ENCODE assay signal across 20 cellular contexts in the genomic region with DNA sequence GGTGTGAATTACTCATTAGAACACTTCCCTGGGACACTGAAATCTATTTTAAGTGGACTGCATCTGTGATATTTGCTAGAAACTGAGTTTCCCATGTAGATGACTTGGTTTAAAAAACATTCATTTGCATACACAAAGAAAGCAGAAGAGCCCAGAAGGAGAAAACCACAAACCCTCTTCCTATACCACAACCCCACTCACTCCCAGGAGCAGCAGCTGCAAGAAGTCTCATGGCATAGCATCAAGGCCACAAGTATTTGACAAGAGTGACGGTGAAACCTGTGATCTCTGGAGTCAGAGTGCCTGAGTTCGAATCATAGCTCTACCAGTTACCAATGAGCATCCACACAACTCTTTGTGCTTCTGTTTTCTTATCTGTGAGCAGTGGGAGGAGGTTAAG. TPM values are rescaled to one million over a fixed set of nuclear protein-coding genes. Genes with fewer than 3 reads are reported as not detected.
DNase-seq lines count a peak whose midpoint lies in the region; ATAC-seq, FAIRE-seq and TF ChIP-seq lines count a peak whose summit lies in the region.
"Had no signal": no experiment of that assay in that cellular context is flagged by ENCODE, and none has a peak within 500 bp of the region (broad histone marks: within the 10 kb centered on the region; RNA-seq: fewer than 3 reads in every experiment).

No MANE protein-coding gene starts in this region.

- H3K4me3 ChIP-seq in AG10803 (ENCODE audit: low read length) = no peak overlapping the region
- H3K4me3 ChIP-seq in bronchial epithelial cell (ENCODE audit: low read depth, low read length) = no peak overlapping the region
- H3K4me3 ChIP-seq in Caco-2 (ENCODE audit: low read depth, low read length) = no peak overlapping the region
- H3K4me3 ChIP-seq: tibial nerve had no signal

- POLR2A ChIA-PET in Caco-2 (lab: Charles Lee) = no interaction called here

- CTCF ChIA-PET in Caco-2 (lab: Charles Lee) = no interaction called here

- H3K4me3 Mint-ChIP-seq in stimulated activated effector memory CD8-positive, alpha-beta T cell treated with anti-CD3 and anti-CD28 coated beads, Interleukin-12 subunit alpha, Interleukin-12 subunit beta, amount 100 ng/mL, for 72 hours = no peak overlapping the region
- no peak overlapping the region for H3K4me3 Mint-ChIP-seq in Caco-2 (ENCODE audit: unreplicated experiment)
- H3K4me3 Mint-ChIP-seq: CD8-positive, alpha-beta T cell; stimulated activated naive B cell treated with anti-CD40 and anti-IgM and Interleukin-4, amounts not matched to agents 10 μg/mL and 1 μg/mL and 100 μg/mL, for 72 hours had no signal

- no peaks in the 10 kb centered on the region for H3K36me3 ChIP-seq in bronchial epithelial cell (ENCODE audit: control insufficient read depth, insufficient read depth, low read length)
- no peaks in the 10 kb centered on the region for H3K36me3 ChIP-seq in Caco-2 (ENCODE audit: control insufficient read depth, insufficient read depth, low read length)
- H3K36me3 ChIP-seq: tibial nerve had no signal

- peaks cover 35% of the 10 kb centered on the region for H3K27me3 Mint-ChIP-seq in Caco-2 (ENCODE audit: insufficient read depth, unreplicated experiment)

- intact Hi-C loops in Caco-2 (cut with micrococcal nuclease; ENCODE audit: unreplicated experiment) = no loop called here

- BruUV-seq in Caco-2 (replicated peaks; lab: Mats Ljungman, UMichigan) = no TSS peak

- peak; percentile 18 for FAIRE-seq in bronchial epithelial cell (lab: Jason Lieb, UNC)
- FAIRE-seq: A204.1, endometrium had no signal

- no peak overlapping the region for H3K27ac Mint-ChIP-seq in stimulated activated effector memory CD8-positive, alpha-beta T cell treated with anti-CD3 and anti-CD28 coated beads, Interleukin-12 subunit alpha, Interleukin-12 subunit beta, amount 100 ng/mL, for 72 hours
- no peak overlapping the region for H3K27ac Mint-ChIP-seq in Caco-2 (ENCODE audit: unreplicated experiment)
- H3K27ac Mint-ChIP-seq: activated T-helper 2 cell treated with anti-CD3 and anti-CD28 coated beads, Interferon-gamma antibody, Interleukin-2, Interleukin-4, amounts not matched to agents 10 μg/mL and 5 μg/mL and 100 μg/mL, durations not matched to agents 14 hours and 24 hours and 36 hours; CD8-positive, alpha-beta T cell; stimulated activated naive B cell treated with anti-CD40 and anti-IgM and Interleukin-4, amounts not matched to agents 10 μg/mL and 1 μg/mL and 100 μg/mL, for 72 hours had no signal

- peaks cover 4% of the 10 kb centered on the region for H3K27me3 ChIP-seq in bronchial epithelial cell (ENCODE audit: control insufficient read depth, insufficient read depth, low read length)
- H3K27me3 ChIP-seq in Caco-2 (replicated peaks; ENCODE audit: control insufficient read depth, insufficient read depth, low read length) = no peaks in the 10 kb centered on the region
- H3K27me3 ChIP-seq: tibial nerve had no signal

- no peak for ATAC-seq in stimulated activated effector memory CD8-positive, alpha-beta T cell treated with anti-CD3 and anti-CD28 coated beads, Interleukin-12 subunit alpha, Interleukin-12 subunit beta, amount 100 ng/mL, for 72 hours
- ATAC-seq: CD8-positive, alpha-beta T cell; stimulated activated naive B cell treated with anti-CD40 and anti-IgM and Interleukin-4, amounts not matched to agents 10 μg/mL and 1 μg/mL and 100 μg/mL, for 72 hours had no signal

- peaks cover 4% of the 10 kb centered on the region for H3K4me1 Mint-ChIP-seq in stimulated activated effector memory CD8-positive, alpha-beta T cell treated with anti-CD3 and anti-CD28 coated beads, Interleukin-12 subunit alpha, Interleukin-12 subunit beta, amount 100 ng/mL, for 72 hours
- H3K4me1 Mint-ChIP-seq in Caco-2 (ENCODE audit: low read depth, unreplicated experiment) = no peaks in the 10 kb centered on the region
- H3K4me1 Mint-ChIP-seq: stimulated activated naive B cell treated with anti-CD40 and anti-IgM and Interleukin-4, amounts not matched to agents 10 μg/mL and 1 μg/mL and 100 μg/mL, for 72 hours had no signal

- TF ChIP-seq CTCF in AG10803 (conservative IDR thresholded peaks at IDR 0.05; ENCODE audit: low read length) (no peak), bronchial epithelial cell (IDR thresholded peaks at IDR 0.05; ENCODE audit: insufficient read depth, low read length, severe bottlenecking) (no peak), Caco-2 (IDR thresholded peaks at IDR 0.05; ENCODE audit: insufficient read depth in 1 of 2, low read depth in 1 of 2, low read length in 1 of 2, severe bottlenecking in 1 of 2, unreplicated experiment in 1 of 2) (no peak), GM13977 (IDR thresholded peaks at IDR 0.05; ENCODE audit: extremely low read depth, insufficient read depth, missing control alignments) (no peak)

- H3K9me3 Mint-ChIP-seq in stimulated activated effector memory CD8-positive, alpha-beta T cell treated with anti-CD3 and anti-CD28 coated beads, Interleukin-12 subunit alpha, Interleukin-12 subunit beta, amount 100 ng/mL, for 72 hours = peaks cover 3% of the 10 kb centered on the region
- H3K9me3 Mint-ChIP-seq in Caco-2 (ENCODE audit: unreplicated experiment) = no peaks in the 10 kb centered on the region

- in situ Hi-C loops in GM13977 (cut with MboI; ENCODE audit: low pct_unique_long_range_greater_than_20kb, low sequenced_read_pairs, unreplicated experiment) = no loop called here

- H3K9me3 ChIP-seq in Caco-2 = no peaks in the 10 kb centered on the region
- H3K9me3 ChIP-seq: tibial nerve had no signal

- DNase-seq in AG10803 (ENCODE audit: low read depth) (peak; percentile 47), M059J (ENCODE audit: low read depth) (peak; percentile 66), SIG-M5 treated with dmso at 0.1 percent for 504 hours (lab: John Stamatoyannopoulos, UW; ENCODE audit: unreplicated experiment) (peak; percentile 89), bronchial epithelial cell (ENCODE audit: low read depth) (no peak), NCI-H1417 (lab: John Stamatoyannopoulos, UW) (no peak), Caco-2 (no peak), GM13977 (ENCODE audit: low spot score) (no peak)
- no peak for DNase-seq in stimulated activated effector memory CD8-positive, alpha-beta T cell treated with anti-CD3 and anti-CD28 coated beads, Interleukin-12 subunit alpha, Interleukin-12 subunit beta, amount 100 ng/mL, for 72 hours (ENCODE audit: low spot score in 2 of 2)
- DNase-seq: CD8-positive, alpha-beta T cell; hypothalamus; NCI-H1105 treated with DMSO at 0.1 percent for 48 hours; NCI-H2171; stimulated activated naive B cell treated with anti-CD40 and anti-IgM and Interleukin-4, amounts not matched to agents 10 μg/mL and 1 μg/mL and 100 μg/mL, for 72 hours had no signal

- no peaks in the 10 kb centered on the region for H3K36me3 Mint-ChIP-seq in stimulated activated effector memory CD8-positive, alpha-beta T cell treated with anti-CD3 and anti-CD28 coated beads, Interleukin-12 subunit alpha, Interleukin-12 subunit beta, amount 100 ng/mL, for 72 hours
- no peaks in the 10 kb centered on the region for H3K36me3 Mint-ChIP-seq in Caco-2 (ENCODE audit: insufficient read depth, unreplicated experiment)
- H3K36me3 Mint-ChIP-seq: CD8-positive, alpha-beta T cell; stimulated activated naive B cell treated with anti-CD40 and anti-IgM and Interleukin-4, amounts not matched to agents 10 μg/mL and 1 μg/mL and 100 μg/mL, for 72 hours had no signal

- no peaks in the 10 kb centered on the region for H3K4me1 ChIP-seq in Caco-2
- H3K4me1 ChIP-seq: tibial nerve had no signal

RNA-seq across cellular contexts. Expression of gene SIRPG, which starts 44.7 kb away (rescaled TPM):
- 0.89 TPM in 1 of 2 replicates, not detected in the other for total RNA-seq in M059J (2014; rRNA removed; shearing (Covaris generic))
- total RNA-seq in bronchial epithelial cell (not detected in 2 replicates), Caco-2 (2022) (not detected in 2 replicates)
- total RNA-seq: chondrocyte, Daoy, kidney epithelial cell had no signal

Comparison
In these comparisons a context has a peak if more than half of its experiments do, and no peak if none do; other contexts are left out.
1. DNase-seq: peak in AG10803 (single experiment), M059J (single experiment) and SIG-M5 treated with dmso at 0.1 percent for 504 hours (single experiment); none in bronchial epithelial cell (single experiment), stimulated activated effector memory CD8-positive, alpha-beta T cell treated with anti-CD3 and anti-CD28 coated beads, Interleukin-12 subunit alpha, Interleukin-12 subunit beta, amount 100 ng/mL, for 72 hours (0 of 2), NCI-H1417 (0 of 3), Caco-2 (0 of 2) and GM13977 (single experiment).